In the genomic region with DNA sequence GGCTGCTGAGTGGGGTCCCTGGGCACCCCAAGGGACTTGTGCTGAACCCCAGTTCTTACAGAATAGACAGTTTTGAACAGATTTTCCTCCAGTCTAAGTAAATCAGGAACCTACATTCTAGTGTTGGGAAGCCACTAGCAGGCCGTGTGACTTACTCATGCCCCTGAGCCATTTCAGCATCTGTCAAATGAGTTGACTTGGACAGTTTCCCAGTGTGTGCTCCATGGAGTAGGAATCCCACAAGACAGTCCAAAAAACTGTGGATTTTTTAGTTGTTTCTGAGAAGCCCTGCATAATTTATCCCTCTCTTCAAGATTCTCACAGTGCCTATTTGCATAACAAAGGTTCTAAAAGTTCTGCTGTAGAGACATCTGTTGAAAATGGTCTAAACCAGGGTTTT, we compare ENCODE assay signal across 10 cellular contexts. TPM values are rescaled to one million over a fixed set of nuclear protein-coding genes. Genes with fewer than 3 reads are reported as not detected.
DNase-seq lines count a peak whose midpoint lies in the region; ATAC-seq, FAIRE-seq and TF ChIP-seq lines count a peak whose summit lies in the region.
"Had no signal": no experiment of that assay in that cellular context is flagged by ENCODE, and none has a peak within 500 bp of the region (broad histone marks: within the 10 kb centered on the region; RNA-seq: fewer than 3 reads in every experiment).

No MANE protein-coding gene starts in this region.

- H3K9me3 ChIP-seq in left lung (no peaks in the 10 kb centered on the region), upper lobe of left lung (no peaks in the 10 kb centered on the region)

- H3K36me3 ChIP-seq in bronchial epithelial cell (ENCODE audit: control insufficient read depth, insufficient read depth, low read length), result no peaks in the 10 kb centered on the region
- peaks cover 0 to 7% of the 10 kb centered on the region in 2 donors for H3K36me3 ChIP-seq in left lung
- peaks cover 0 to 10% (median 4%) of the 10 kb centered on the region in 4 donors for H3K36me3 ChIP-seq in upper lobe of left lung

- H3K27me3 ChIP-seq in bronchial epithelial cell (ENCODE audit: control insufficient read depth, insufficient read depth, low read length) (peaks cover 5% of the 10 kb centered on the region), left lung (no peaks in the 10 kb centered on the region), upper lobe of left lung (no peaks in the 10 kb centered on the region)

- WGBS in upper lobe of left lung, 2 donors, result 53 to 71% methylated on average over 1 of the region's 1 CpG

- TF ChIP-seq CTCF in bronchial epithelial cell (IDR thresholded peaks at IDR 0.05; ENCODE audit: insufficient read depth, low read length, severe bottlenecking), result no peak
- no peak for TF ChIP-seq CTCF in left lung (IDR thresholded peaks at IDR 0.05)
- no peak for TF ChIP-seq CTCF in upper lobe of left lung (IDR thresholded peaks at IDR 0.05)

- intact Hi-C loops in left lung (cut with DNase I), result loop anchor here in 1 of 2 donors (10.0 kb wide), 1 partner anchor 52 kb away; no protein-coding TSS in a partner anchor

- H3K4me1 ChIP-seq in left lung, result peaks cover 15 to 40% of the 10 kb centered on the region in 2 donors
- H3K4me1 ChIP-seq in upper lobe of left lung, result peaks cover 18 to 23% (median 19%) of the 10 kb centered on the region in 4 donors

- H3K27ac ChIP-seq in left lung (peak overlapping the region; percentile 6 to 34), upper lobe of left lung (peak overlapping the region; percentile 4 to 58 (median 22))

- FAIRE-seq in bronchial epithelial cell (lab: Jason Lieb, UNC), result no peak
- FAIRE-seq: A204.1 had no signal

- peak; percentile 60 for ATAC-seq in left lung
- peak in 1 of 2 donors; percentile 65 for ATAC-seq in upper lobe of left lung (ENCODE audit: low FRiP score in 2 of 2)
- ATAC-seq in GM21447 (IDR thresholded peaks at IDR 0.05; ENCODE audit: unreplicated experiment), result no peak
- no peak for ATAC-seq in HG02970 (IDR thresholded peaks at IDR 0.05; ENCODE audit: low FRiP score, unreplicated experiment)
- ATAC-seq in GM18858 (IDR thresholded peaks at IDR 0.05; ENCODE audit: unreplicated experiment), result no peak
- ATAC-seq: WTC11 had no signal

- no peak for TF ChIP-seq POLR2A in upper lobe of left lung (IDR thresholded peaks at IDR 0.05)

- DNase-seq in NCI-H1092 treated with DMSO at 0.1 percent for 48 hours (lab: John Stamatoyannopoulos, UW) (peak; percentile 1), NCI-H1092 (lab: John Stamatoyannopoulos, UW) (no peak), bronchial epithelial cell (ENCODE audit: low read depth) (peak; percentile 40), left lung (no peak), upper lobe of left lung (no peak)

- H3K4me3 ChIP-seq in bronchial epithelial cell (ENCODE audit: low read depth, low read length) (no peak overlapping the region), left lung (no peak overlapping the region), upper lobe of left lung (no peak overlapping the region)

- no peak for TF ChIP-seq EP300 in upper lobe of left lung (IDR thresholded peaks at IDR 0.05)

RNA-seq across cellular contexts. Expression of gene GABRR2, which starts 2.1 kb away (rescaled TPM):
- total RNA-seq in bronchial epithelial cell (under 0.01 and 0.26 TPM in 2 replicates), left lung (1 to 10 TPM in 1 of 2 donors, under 1 TPM in 1; 0.82 to 4.8 TPM), upper lobe of left lung (1 to 10 TPM in 5 of 6 donors, under 1 TPM in 1; 0.30 to 3.1 (median 1.6) TPM)
- total RNA-seq: WTC11 had no signal

RNA-seq across cellular contexts. Expression of gene UBE2J1, which starts 39.5 kb away (rescaled TPM):
- total RNA-seq in bronchial epithelial cell (20.5 and 28.4 TPM in 2 replicates), left lung (10 to 100 TPM; 33.5 to 52.2 TPM), upper lobe of left lung (10 to 100 TPM; 16.5 to 55.5 (median 37.4) TPM)

Comparison
In these comparisons a context has a peak if more than half of its experiments do, and no peak if none do; other contexts are left out.
1. DNase-seq: peak in NCI-H1092 treated with DMSO at 0.1 percent for 48 hours (single experiment) and bronchial epithelial cell (single experiment); none in NCI-H1092 (single experiment), left lung (0 of 2) and upper lobe of left lung (0 of 2).